28 cellular contexts compared by ENCODE assay signal in genomic region chr20:20557406-20557805, GRCh38.
"Had no signal": no experiment of that assay in that cellular context is flagged by ENCODE, and none has a peak within 500 bp of the region (broad histone marks: within the 10 kb centered on the region; RNA-seq: fewer than 3 reads in every experiment).

No MANE protein-coding gene starts in this region.

- H3K27me3 ChIP-seq: stomach, suprapubic skin, testis, thyroid gland, tibial artery, tibial nerve, transverse colon, upper lobe of left lung, upper lobe of right lung, uterus, vagina had no signal

- H3K27ac ChIP-seq: stomach, suprapubic skin, testis, thoracic aorta, thyroid gland, tibial artery, tibial nerve, transverse colon, upper lobe of left lung, upper lobe of right lung, uterus, vagina had no signal

- H3K36me3 Mint-ChIP-seq: stimulated activated effector memory CD8-positive, alpha-beta T cell treated with anti-CD3 and anti-CD28 coated beads, Interleukin-12 subunit alpha, Interleukin-12 subunit beta, amount 100 ng/mL, for 72 hours had no signal

- H3K27ac Mint-ChIP-seq: stimulated activated effector memory CD8-positive, alpha-beta T cell treated with anti-CD3 and anti-CD28 coated beads, Interleukin-12 subunit alpha, Interleukin-12 subunit beta, amount 100 ng/mL, for 72 hours; stimulated activated memory B cell treated with anti-CD40 and anti-IgM and Interleukin-4, amounts not matched to agents 10 μg/mL and 1 μg/mL and 100 μg/mL, for 72 hours; stimulated activated naive B cell treated with anti-CD40 and anti-IgM and Interleukin-4, amounts not matched to agents 10 μg/mL and 1 μg/mL and 100 μg/mL, for 72 hours; stimulated activated naive CD8-positive, alpha-beta T cell treated with anti-CD3 and anti-CD28 coated beads, Interleukin-15, amount 100 ng/mL, for 72 hours; stimulated activated naive CD8-positive, alpha-beta T cell treated with anti-CD3 and anti-CD28 coated beads, Interleukin-15, Interleukin-2, amounts not matched to agents 100 ng/mL and 50 ng/mL, for 24 hours; type B pancreatic cell had no signal

- H3K4me3 ChIP-seq: stomach, suprapubic skin, testis, thoracic aorta, thyroid gland, tibial artery, tibial nerve, transverse colon, upper lobe of left lung, upper lobe of right lung, uterus, vagina had no signal

- H3K4me1 Mint-ChIP-seq: stimulated activated effector memory CD8-positive, alpha-beta T cell treated with anti-CD3 and anti-CD28 coated beads, Interleukin-12 subunit alpha, Interleukin-12 subunit beta, amount 100 ng/mL, for 72 hours; stimulated activated memory B cell treated with anti-CD40 and anti-IgM and Interleukin-4, amounts not matched to agents 10 μg/mL and 1 μg/mL and 100 μg/mL, for 72 hours; stimulated activated naive B cell treated with anti-CD40 and anti-IgM and Interleukin-4, amounts not matched to agents 10 μg/mL and 1 μg/mL and 100 μg/mL, for 72 hours; stimulated activated naive CD8-positive, alpha-beta T cell treated with anti-CD3 and anti-CD28 coated beads, Interleukin-15, amount 100 ng/mL, for 72 hours had no signal

- H3K27me3 Mint-ChIP-seq: stimulated activated memory B cell treated with anti-CD40 and anti-IgM and Interleukin-4, amounts not matched to agents 10 μg/mL and 1 μg/mL and 100 μg/mL, for 72 hours; stimulated activated naive B cell treated with anti-CD40 and anti-IgM and Interleukin-4, amounts not matched to agents 10 μg/mL and 1 μg/mL and 100 μg/mL, for 72 hours; stimulated activated naive CD8-positive, alpha-beta T cell treated with anti-CD3 and anti-CD28 coated beads, Interleukin-15, amount 100 ng/mL, for 72 hours; stimulated activated naive CD8-positive, alpha-beta T cell treated with anti-CD3 and anti-CD28 coated beads, Interleukin-15, Interleukin-2, amounts not matched to agents 100 ng/mL and 50 ng/mL, for 24 hours; type B pancreatic cell had no signal

- H3K9me3 Mint-ChIP-seq: stimulated activated effector memory CD8-positive, alpha-beta T cell treated with anti-CD3 and anti-CD28 coated beads, Interleukin-12 subunit alpha, Interleukin-12 subunit beta, amount 100 ng/mL, for 72 hours; stimulated activated memory B cell treated with anti-CD40 and anti-IgM and Interleukin-4, amounts not matched to agents 10 μg/mL and 1 μg/mL and 100 μg/mL, for 72 hours; stimulated activated naive CD8-positive, alpha-beta T cell treated with anti-CD3 and anti-CD28 coated beads, Interleukin-15, Interleukin-2, amounts not matched to agents 100 ng/mL and 50 ng/mL, for 24 hours; type B pancreatic cell had no signal

- H3K9me3 ChIP-seq: stomach, suprapubic skin, testis, thoracic aorta, thyroid gland, tibial artery, tibial nerve, transverse colon, upper lobe of left lung, upper lobe of right lung, uterus, vagina had no signal

- H3K4me3 Mint-ChIP-seq: stimulated activated effector memory CD8-positive, alpha-beta T cell treated with anti-CD3 and anti-CD28 coated beads, Interleukin-12 subunit alpha, Interleukin-12 subunit beta, amount 100 ng/mL, for 72 hours; stimulated activated memory B cell treated with anti-CD40 and anti-IgM and Interleukin-4, amounts not matched to agents 10 μg/mL and 1 μg/mL and 100 μg/mL, for 72 hours; stimulated activated naive B cell treated with anti-CD40 and anti-IgM and Interleukin-4, amounts not matched to agents 10 μg/mL and 1 μg/mL and 100 μg/mL, for 72 hours; stimulated activated naive CD8-positive, alpha-beta T cell treated with anti-CD3 and anti-CD28 coated beads, Interleukin-15, amount 100 ng/mL, for 72 hours; stimulated activated naive CD8-positive, alpha-beta T cell treated with anti-CD3 and anti-CD28 coated beads, Interleukin-15, Interleukin-2, amounts not matched to agents 100 ng/mL and 50 ng/mL, for 24 hours; type B pancreatic cell had no signal

- DNase-seq: stimulated activated CD4-positive, alpha-beta T cell treated with anti-CD3 and anti-CD28 coated beads, Interleukin-2, amount 100 ng/mL, for 48 hours; stimulated activated CD4-positive, alpha-beta T cell treated with anti-CD3 and anti-CD28 coated beads, Interleukin-4, amount 100 ng/mL, for 1 hour; stimulated activated CD4-positive, alpha-beta T cell treated with anti-CD3 and anti-CD28 coated beads, Interleukin-4, amount 100 ng/mL, for 24 hours; stimulated activated CD4-positive, alpha-beta T cell treated with anti-CD3 and anti-CD28 coated beads, Interleukin-4, amount 100 ng/mL, for 4 hours; stimulated activated CD8-positive, alpha-beta memory T cell treated with anti-CD3 and anti-CD28 coated beads, Interleukin-4, amount 100 ng/mL, for 48 hours; stimulated activated naive B cell treated with anti-CD40 and anti-IgM and Interleukin-4, amounts not matched to agents 10 μg/mL and 1 μg/mL and 100 μg/mL, for 72 hours; stimulated activated naive CD4-positive, alpha-beta T cell; stimulated activated naive CD4-positive, alpha-beta T cell treated with Interleukin-2 at 50 U/mL for 16 hours; stimulated activated naive CD8-positive, alpha-beta T cell treated with anti-CD3 and anti-CD28 coated beads, Interleukin-15, amount 100 ng/mL, for 72 hours; stimulated activated naive CD8-positive, alpha-beta T cell treated with anti-CD3 and anti-CD28 coated beads, Interleukin-15, Interleukin-2, amounts not matched to agents 100 U/mL and 50 U/mL, for 24 hours; stomach; substantia nigra; testis; thyroid gland; tibial artery; transverse colon; trophoblast cell; upper lobe of left lung; upper lobe of right lung; uterus had no signal

- H3K36me3 ChIP-seq: thoracic aorta, thyroid gland, uterus had no signal

- H3K4me1 ChIP-seq: suprapubic skin, testis, thyroid gland, tibial artery, tibial nerve, transverse colon, upper lobe of left lung, upper lobe of right lung, uterus, vagina had no signal

- ATAC-seq: stimulated activated effector memory CD8-positive, alpha-beta T cell treated with anti-CD3 and anti-CD28 coated beads, Interleukin-12 subunit alpha, Interleukin-12 subunit beta, amount 100 ng/mL, for 72 hours; stimulated activated memory B cell treated with anti-CD40 and anti-IgM and Interleukin-4, amounts not matched to agents 10 μg/mL and 1 μg/mL and 100 μg/mL, for 72 hours; stimulated activated naive B cell treated with anti-CD40 and anti-IgM and Interleukin-4, amounts not matched to agents 10 μg/mL and 1 μg/mL and 100 μg/mL, for 72 hours; stimulated activated naive CD8-positive, alpha-beta T cell treated with anti-CD3 and anti-CD28 coated beads, Interleukin-15, amount 100 ng/mL, for 72 hours; stimulated activated naive CD8-positive, alpha-beta T cell treated with anti-CD3 and anti-CD28 coated beads, Interleukin-15, Interleukin-2, amounts not matched to agents 100 U/mL and 50 U/mL, for 24 hours; upper lobe of right lung had no signal
